9 cellular contexts compared by ENCODE assay signal in the genomic region with DNA sequence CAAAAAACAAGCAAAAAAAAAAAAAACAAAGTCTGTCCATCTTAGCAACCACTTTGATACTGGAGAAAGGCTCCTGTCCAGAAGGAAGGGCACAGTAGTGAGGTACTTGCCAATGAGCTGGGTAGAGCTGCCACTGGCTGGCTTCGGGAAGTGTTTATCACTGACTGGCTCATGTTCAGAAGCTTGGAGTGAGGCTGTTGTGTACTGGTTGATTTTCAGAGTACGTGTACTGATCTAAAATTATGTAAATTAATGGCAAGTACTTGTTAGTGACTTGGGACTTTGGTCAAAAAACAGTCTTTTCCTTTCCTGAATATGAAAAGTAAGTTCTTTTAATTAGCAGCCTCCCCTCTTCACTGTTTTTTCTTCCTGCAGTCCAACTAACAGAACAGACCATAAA. TPM values are rescaled to one million over a fixed set of nuclear protein-coding genes. Genes with fewer than 3 reads are reported as not detected.
DNase-seq lines count a peak whose midpoint lies in the region; ATAC-seq, FAIRE-seq and TF ChIP-seq lines count a peak whose summit lies in the region.
"Had no signal": no experiment of that assay in that cellular context is flagged by ENCODE, and none has a peak within 500 bp of the region (broad histone marks: within the 10 kb centered on the region; RNA-seq: fewer than 3 reads in every experiment).

No MANE protein-coding gene starts in this region.

- peaks cover 31% of the 10 kb centered on the region for H3K79me2 ChIP-seq in HepG2 (ENCODE audit: insufficient read depth, low read length)

- intact Hi-C loops in HepG2 (cut with micrococcal nuclease; ENCODE audit: unreplicated experiment) = loop anchor here (1.0 to 2.0 kb wide), 2 partner anchors 18 to 67 kb away; a partner anchor contains a TSS
- intact Hi-C loops in right lobe of liver (cut with DNase I) = no loop called here
- intact Hi-C loops in body of pancreas (cut with DNase I) = no loop called here
- intact Hi-C loops in vagina (cut with DNase I) = no loop called here

- H3K4me2 ChIP-seq in HepG2 (ENCODE audit: low read depth, low read length) = peak overlapping the region; percentile 92

- TF ChIP-seq CTCF in HepG2 (CRISPR knock-in tag; IDR thresholded peaks at IDR 0.05) (no peak), right lobe of liver (IDR thresholded peaks at IDR 0.05) (no peak), body of pancreas (IDR thresholded peaks at IDR 0.05) (no peak), vagina (IDR thresholded peaks at IDR 0.05) (no peak)

- H3K4me1 ChIP-seq in HepG2 (ENCODE audit: insufficient read depth, low read length) = peaks cover 34% of the 10 kb centered on the region
- H3K4me1 ChIP-seq in right lobe of liver = no peaks in the 10 kb centered on the region
- peaks cover 27% of the 10 kb centered on the region for H3K4me1 ChIP-seq in body of pancreas
- H3K4me1 ChIP-seq in muscle layer of duodenum (ENCODE audit: control insufficient read depth in 1 of 2, insufficient read depth in 2 of 2, low read length in 2 of 2) = peaks cover 7 to 14% of the 10 kb centered on the region in 2 donors
- H3K4me1 ChIP-seq in vagina = peaks cover 21% of the 10 kb centered on the region

- POLR2A ChIA-PET in HepG2 (lab: Yijun Ruan, JAX) = interaction anchor here (1.0 to 5.8 kb wide), 7 partner anchors 13 to 72 kb away, joined by 3 to 119 read pairs (median 5); a partner anchor contains a TSS

- H3K27ac ChIP-seq in HepG2 (ENCODE audit: extremely low read length, insufficient read depth, low read length) = peak overlapping the region; percentile 86
- H3K27ac ChIP-seq in right lobe of liver = no peak overlapping the region
- H3K27ac ChIP-seq in body of pancreas = peak overlapping the region in 3 of 4 donors; percentile 83 to 93 (median 83)
- peak overlapping the region; percentile 83 for H3K27ac ChIP-seq in muscle layer of duodenum (ENCODE audit: low read length)
- H3K27ac ChIP-seq in vagina = peak overlapping the region; percentile 85

- TF ChIP-seq POLR2A in HepG2 (IDR thresholded peaks at IDR 0.05; ENCODE audit: insufficient read depth in 1 of 2, low read depth in 2 of 2, low read length in 2 of 2) (no peak), right lobe of liver (IDR thresholded peaks at IDR 0.05) (no peak), body of pancreas (IDR thresholded peaks at IDR 0.05) (no peak), vagina (IDR thresholded peaks at IDR 0.05) (no peak)

- H3K9me3 ChIP-seq in HepG2 (ENCODE audit: low read length) (no peaks in the 10 kb centered on the region), right lobe of liver (no peaks in the 10 kb centered on the region), body of pancreas (no peaks in the 10 kb centered on the region), muscle layer of duodenum (ENCODE audit: control insufficient read depth in 1 of 2, low read length in 2 of 2) (no peaks in the 10 kb centered on the region), vagina (no peaks in the 10 kb centered on the region)

- no peak for DNase-seq in HepG2 (ENCODE audit: low spot score)
- no peak for DNase-seq in right lobe of liver
- DNase-seq in body of pancreas = peak in 2 of 4 donors; percentile 30 to 33
- DNase-seq in vagina (ENCODE audit: extremely low spot score in 2 of 2) = no peak
- no peak for DNase-seq in amniotic stem cell (lab: John Stamatoyannopoulos, UW)

- peak overlapping the region in 2 of 3 experiments; percentile 99; a peak in 2 of 6 replicates for H3K4me3 ChIP-seq in HepG2 (replicated peaks in 1 of 3; ENCODE audit: insufficient read depth in 1 of 3, low read depth in 2 of 3, low read length in 3 of 3)
- peak overlapping the region in 1 of 3 donors; percentile 63 for H3K4me3 ChIP-seq in right lobe of liver
- no peak overlapping the region for H3K4me3 ChIP-seq in body of pancreas
- peak overlapping the region in 1 of 2 donors; percentile 87 for H3K4me3 ChIP-seq in muscle layer of duodenum (ENCODE audit: low read depth in 1 of 2, low read length in 2 of 2)
- H3K4me3 ChIP-seq in vagina = peak overlapping the region in 1 of 2 donors; percentile 60

- in situ Hi-C loops in HepG2 (cut with HindIII; ENCODE audit: extremely low pct_ligation_motif_present, low pct_unique_long_range_greater_than_20kb) = no loop called here

- no peaks in the 10 kb centered on the region; a peak in 1 of 5 replicates for H3K27me3 ChIP-seq in HepG2 (ENCODE audit: control insufficient read depth in 1 of 2, insufficient read depth in 2 of 2, low read length in 2 of 2)
- H3K27me3 ChIP-seq in right lobe of liver = no peaks in the 10 kb centered on the region
- H3K27me3 ChIP-seq in body of pancreas = no peaks in the 10 kb centered on the region
- H3K27me3 ChIP-seq in muscle layer of duodenum (ENCODE audit: low read depth, low read length) = no peaks in the 10 kb centered on the region
- H3K27me3 ChIP-seq in vagina = no peaks in the 10 kb centered on the region

- WGBS in HepG2 (ENCODE audit: low lambda C conversion rate) = 91% methylated on average over 2 of the region's 2 CpGs
- WGBS in right lobe of liver (ENCODE audit: insufficient coverage, low coverage, low lambda C conversion rate, missing lambda C conversion rate) = 20% methylated on average over 2 of the region's 2 CpGs
- WGBS in body of pancreas, 2 donors = 17 to 35% methylated on average over 2 of the region's 2 CpGs

- no peak for FAIRE-seq in HepG2 (lab: Jason Lieb, UNC)
- FAIRE-seq: TTC549 had no signal

- CTCF ChIA-PET in HepG2 (lab: Yijun Ruan, JAX; ENCODE audit: low intra/inter-chr PET ratio, low total read pairs) = no interaction called here

- no TSS peak for BruUV-seq in HepG2 (replicated peaks; lab: Mats Ljungman, UMichigan)

- H3K9ac ChIP-seq in HepG2 (ENCODE audit: insufficient read depth, low read depth, low read length) = no peak overlapping the region

- no peak overlapping the region for H2AFZ ChIP-seq in HepG2 (ENCODE audit: low read length)

- no peaks in the 10 kb centered on the region for H4K20me1 ChIP-seq in HepG2 (ENCODE audit: insufficient read depth, low read length)

- no peak for TF ChIP-seq EP300 in HepG2 (IDR thresholded peaks at IDR 0.05; ENCODE audit: low read depth in 2 of 2, low read length in 2 of 2)
- TF ChIP-seq EP300 in HepG2 (CRISPR knock-in tag; IDR thresholded peaks at IDR 0.05; ENCODE audit: borderline replicate concordance) = no peak

- H3K36me3 ChIP-seq in HepG2 (replicated peaks in 1 of 2; ENCODE audit: control insufficient read depth in 1 of 2, insufficient read depth in 2 of 2, low read length in 2 of 2) = peaks cover 2 to 13% of the 10 kb centered on the region in 2 experiments; a peak in 3 of 5 replicates
- peaks cover 0 to 8% (median 2%) of the 10 kb centered on the region in 4 donors for H3K36me3 ChIP-seq in right lobe of liver
- no peaks in the 10 kb centered on the region for H3K36me3 ChIP-seq in body of pancreas (replicated peaks in 1 of 2; ENCODE audit: insufficient read depth in 1 of 2, low read depth in 2 of 2)
- H3K36me3 ChIP-seq in muscle layer of duodenum (ENCODE audit: control insufficient read depth in 1 of 2, insufficient read depth in 2 of 2, low read length in 2 of 2) = peaks cover under 1 to 19% of the 10 kb centered on the region in 2 donors
- peaks cover 0 to 2% of the 10 kb centered on the region in 2 donors for H3K36me3 ChIP-seq in vagina

- TF ChIP-seq RAD21 in HepG2 (CRISPR knock-in tag; IDR thresholded peaks at IDR 0.05) = no peak

- ATAC-seq in HepG2 (no peak), right lobe of liver (no peak), body of pancreas (no peak), HG03139 (IDR thresholded peaks at IDR 0.05; ENCODE audit: unreplicated experiment) (no peak), GM19463 (IDR thresholded peaks at IDR 0.05; ENCODE audit: unreplicated experiment) (no peak)

RNA-seq across cellular contexts. Expression of a gene that starts 1.0 kb away (rescaled TPM):
- total RNA-seq in HepG2 (2016; rRNA removed; fragmentation: Illumina TruSeq; extraction: Trizol) = 13.2 and 16.5 TPM in 2 replicates
- total RNA-seq in HepG2 (2016; cell fraction: cytosol; rRNA removed; fragmentation: Illumina TruSeq; extraction: Trizol; ENCODE audit: low read depth) = 3.2 and 3.4 TPM in 2 replicates
- 13.8 and 14.0 TPM in 2 replicates for total RNA-seq in HepG2 (2016; cell fraction: insoluble cytoplasmic fraction; rRNA removed; fragmentation: Illumina TruSeq; extraction: Trizol)
- total RNA-seq in HepG2 (2016; cell fraction: membrane; rRNA removed; fragmentation: Illumina TruSeq; extraction: Trizol) = 9.6 and 9.9 TPM in 2 replicates
- 16.1 and 19.4 TPM in 2 replicates for total RNA-seq in HepG2 (2016; cell fraction: nucleus; rRNA removed; fragmentation: Illumina TruSeq; extraction: Trizol)
- 14.9 and 15.4 TPM in 2 replicates for polyA plus RNA-seq in HepG2 (2011; rRNA removed)
- polyA plus RNA-seq in HepG2 (2011; cell fraction: cytosol; rRNA removed) = 6.3 and 9.1 TPM in 2 replicates
- 19.1 and 31.2 TPM in 2 replicates for polyA plus RNA-seq in HepG2 (2011; cell fraction: nucleus; rRNA removed)
- polyA plus RNA-seq in HepG2 (2012) = 12.2 and 13.7 TPM in 2 replicates
- polyA plus RNA-seq in HepG2 (2016; cell fraction: cytosol; fragmentation: Illumina TruSeq; extraction: Trizol; ENCODE audit: low read depth) = 2.8 and 4.0 TPM in 2 replicates
- polyA plus RNA-seq in HepG2 (2016; cell fraction: insoluble cytoplasmic fraction; fragmentation: Illumina TruSeq; extraction: Trizol; ENCODE audit: low read depth) = 12.8 and 13.5 TPM in 2 replicates
- polyA plus RNA-seq in HepG2 (2016; cell fraction: membrane; fragmentation: Illumina TruSeq; extraction: Trizol; ENCODE audit: low read depth) = 6.7 and 7.0 TPM in 2 replicates
- polyA plus RNA-seq in HepG2 (2016; cell fraction: nucleus; fragmentation: Illumina TruSeq; extraction: Trizol; ENCODE audit: insufficient read depth, low read depth) = 39.5 and 40.4 TPM in 2 replicates
- polyA minus RNA-seq in HepG2 (2011; rRNA and poly(A)+ RNA removed; ENCODE audit: low replicate concordance) = 12.0 and 16.1 TPM in 2 replicates
- 9.0 and 10.0 TPM in 2 replicates for polyA minus RNA-seq in HepG2 (2011; cell fraction: cytosol; rRNA and poly(A)+ RNA removed)
- 27.0 and 37.2 TPM in 2 replicates for polyA minus RNA-seq in HepG2 (2011; cell fraction: nucleus; rRNA and poly(A)+ RNA removed)
- 10 to 100 TPM in 1 of 6 experiments, 1 to 10 TPM in 5; 4.9 to 11.1 (median 7.8) TPM for total RNA-seq in right lobe of liver
- 10 to 100 TPM; 13.2 to 14.0 TPM for total RNA-seq in body of pancreas
- total RNA-seq in vagina = 13.3 TPM

RNA-seq across cellular contexts. Expression of a gene that starts 17.9 kb away (rescaled TPM):
- total RNA-seq in HepG2 (2016; rRNA removed; fragmentation: Illumina TruSeq; extraction: Trizol) (12.2 and 16.3 TPM in 2 replicates), right lobe of liver (1 to 10 TPM; 1.1 to 2.3 (median 1.6) TPM), body of pancreas (1 to 10 TPM; 2.6 to 6.9 TPM), vagina (1.5 TPM)
- total RNA-seq in HepG2 (2016; cell fraction: cytosol; rRNA removed; fragmentation: Illumina TruSeq; extraction: Trizol; ENCODE audit: low read depth) = 1.7 and 2.7 TPM in 2 replicates
- total RNA-seq in HepG2 (2016; cell fraction: insoluble cytoplasmic fraction; rRNA removed; fragmentation: Illumina TruSeq; extraction: Trizol) = 12.6 and 17.8 TPM in 2 replicates
- total RNA-seq in HepG2 (2016; cell fraction: membrane; rRNA removed; fragmentation: Illumina TruSeq; extraction: Trizol) = 7.8 and 9.2 TPM in 2 replicates
- total RNA-seq in HepG2 (2016; cell fraction: nucleus; rRNA removed; fragmentation: Illumina TruSeq; extraction: Trizol) = 6.7 and 8.5 TPM in 2 replicates
- 2.3 TPM in 2 replicates for polyA plus RNA-seq in HepG2 (2011; rRNA removed)
- polyA plus RNA-seq in HepG2 (2011; cell fraction: cytosol; rRNA removed) = 1.9 and 2.1 TPM in 2 replicates
- polyA plus RNA-seq in HepG2 (2011; cell fraction: nucleus; rRNA removed) = 2.3 and 2.8 TPM in 2 replicates
- polyA plus RNA-seq in HepG2 (2012) = 1.8 and 2.9 TPM in 2 replicates
- 0.79 and 0.89 TPM in 2 replicates for polyA plus RNA-seq in HepG2 (2016; cell fraction: cytosol; fragmentation: Illumina TruSeq; extraction: Trizol; ENCODE audit: low read depth)
- polyA plus RNA-seq in HepG2 (2016; cell fraction: insoluble cytoplasmic fraction; fragmentation: Illumina TruSeq; extraction: Trizol; ENCODE audit: low read depth) = 8.3 and 9.0 TPM in 2 replicates
- polyA plus RNA-seq in HepG2 (2016; cell fraction: membrane; fragmentation: Illumina TruSeq; extraction: Trizol; ENCODE audit: low read depth) = 3.1 TPM in 2 replicates
- 5.5 and 7.0 TPM in 2 replicates for polyA plus RNA-seq in HepG2 (2016; cell fraction: nucleus; fragmentation: Illumina TruSeq; extraction: Trizol; ENCODE audit: insufficient read depth, low read depth)
- polyA minus RNA-seq in HepG2 (2011; rRNA and poly(A)+ RNA removed; ENCODE audit: low replicate concordance) = 0.16 and 1.7 TPM in 2 replicates
- 3.1 and 3.7 TPM in 2 replicates for polyA minus RNA-seq in HepG2 (2011; cell fraction: cytosol; rRNA and poly(A)+ RNA removed)
- 5.2 and 8.2 TPM in 2 replicates for polyA minus RNA-seq in HepG2 (2011; cell fraction: nucleus; rRNA and poly(A)+ RNA removed)

RNA-seq across cellular contexts. Expression of a gene that starts 46.9 kb away (rescaled TPM):
- 4.9 and 5.2 TPM in 2 replicates for total RNA-seq in HepG2 (2016; rRNA removed; fragmentation: Illumina TruSeq; extraction: Trizol)
- total RNA-seq in HepG2 (2016; cell fraction: cytosol; rRNA removed; fragmentation: Illumina TruSeq; extraction: Trizol; ENCODE audit: low read depth) = 0.40 and 0.88 TPM in 2 replicates
- 4.5 and 5.1 TPM in 2 replicates for total RNA-seq in HepG2 (2016; cell fraction: insoluble cytoplasmic fraction; rRNA removed; fragmentation: Illumina TruSeq; extraction: Trizol)
- total RNA-seq in HepG2 (2016; cell fraction: membrane; rRNA removed; fragmentation: Illumina TruSeq; extraction: Trizol) = 1.6 and 1.8 TPM in 2 replicates
- total RNA-seq in HepG2 (2016; cell fraction: nucleus; rRNA removed; fragmentation: Illumina TruSeq; extraction: Trizol) = 4.0 and 5.1 TPM in 2 replicates
- polyA plus RNA-seq in HepG2 (2011; rRNA removed) = 0.83 and 1.0 TPM in 2 replicates
- 0.83 and 0.95 TPM in 2 replicates for polyA plus RNA-seq in HepG2 (2011; cell fraction: cytosol; rRNA removed)
- polyA plus RNA-seq in HepG2 (2011; cell fraction: nucleus; rRNA removed) = 1.5 and 1.9 TPM in 2 replicates
- polyA plus RNA-seq in HepG2 (2012) = 0.97 and 1.1 TPM in 2 replicates
- 0.11 and 0.15 TPM in 2 replicates for polyA plus RNA-seq in HepG2 (2016; cell fraction: cytosol; fragmentation: Illumina TruSeq; extraction: Trizol; ENCODE audit: low read depth)
- 2.4 TPM in 2 replicates for polyA plus RNA-seq in HepG2 (2016; cell fraction: insoluble cytoplasmic fraction; fragmentation: Illumina TruSeq; extraction: Trizol; ENCODE audit: low read depth)
- polyA plus RNA-seq in HepG2 (2016; cell fraction: membrane; fragmentation: Illumina TruSeq; extraction: Trizol; ENCODE audit: low read depth) = 0.53 and 0.58 TPM in 2 replicates
- 2.7 and 3.1 TPM in 2 replicates for polyA plus RNA-seq in HepG2 (2016; cell fraction: nucleus; fragmentation: Illumina TruSeq; extraction: Trizol; ENCODE audit: insufficient read depth, low read depth)
- polyA minus RNA-seq in HepG2 (2011; rRNA and poly(A)+ RNA removed; ENCODE audit: low replicate concordance) = 4.6 and 6.5 TPM in 2 replicates
- polyA minus RNA-seq in HepG2 (2011; cell fraction: cytosol; rRNA and poly(A)+ RNA removed) = 2.4 and 2.9 TPM in 2 replicates
- 5.2 and 5.3 TPM in 2 replicates for polyA minus RNA-seq in HepG2 (2011; cell fraction: nucleus; rRNA and poly(A)+ RNA removed)
- 1 to 10 TPM; 2.0 to 5.2 (median 4.5) TPM for total RNA-seq in right lobe of liver
- total RNA-seq in body of pancreas = 1 to 10 TPM; 3.0 to 3.9 TPM
- total RNA-seq in vagina = 3.2 TPM

Comparison
In these comparisons a context has a peak if more than half of its experiments do, and no peak if none do; other contexts are left out.
1. H3K27ac ChIP-seq: peak in HepG2 (single experiment), body of pancreas (3 of 4), muscle layer of duodenum (single experiment) and vagina (single experiment); none in right lobe of liver (0 of 3).
2. H3K4me3 ChIP-seq: peak in HepG2 (2 of 3); none in body of pancreas (0 of 2).